Comparison of ENCODE assay signal across 12 cellular contexts in genomic region chr11:34792143-34792542, GRCh38.
DNase-seq lines count a peak whose midpoint lies in the region; ATAC-seq and TF ChIP-seq lines count a peak whose summit lies in the region.
"Had no signal": no experiment of that assay in that cellular context is flagged by ENCODE, and none has a peak within 500 bp of the region (broad histone marks: within the 10 kb centered on the region; RNA-seq: fewer than 3 reads in every experiment).

No MANE protein-coding gene starts in this region.

- TF ChIP-seq POLR2A in IMR-90 (IDR thresholded peaks at IDR 0.05; ENCODE audit: low read depth, low read length) = no peak

- dilution Hi-C loops in IMR-90 (cut with HindIII; ENCODE audit: low sequenced_read_pairs, unreplicated experiment) = no loop called here

- H3K4me3 ChIP-seq in IMR-90 (ENCODE audit: insufficient read depth, low read depth, low read length) = no peak overlapping the region
- no peak overlapping the region for H3K4me3 ChIP-seq in neuronal stem cell (ENCODE audit: low read length in 2 of 2)

- H2BK5ac ChIP-seq in IMR-90 (ENCODE audit: low read depth, low read length, poor library complexity, severe bottlenecking) (no peak overlapping the region), neuronal stem cell (ENCODE audit: low read length) (no peak overlapping the region)

- no peak for TF ChIP-seq RAD21 in IMR-90 (IDR thresholded peaks at IDR 0.05; ENCODE audit: low read length)

- H3K9ac ChIP-seq in IMR-90 (ENCODE audit: low read depth, low read length) (no peak overlapping the region), neuronal stem cell (ENCODE audit: low read depth, low read length, poor library complexity) (no peak overlapping the region)

- no peak for TF ChIP-seq CTCF in IMR-90 (conservative IDR thresholded peaks at IDR 0.05; ENCODE audit: low read depth, low read length)

- H4K8ac ChIP-seq in IMR-90 (ENCODE audit: low read depth in 2 of 2, low read length in 2 of 2) (peak overlapping the region in 1 of 2 experiments; percentile 59; a peak in 1 of 4 replicates), neuronal stem cell (ENCODE audit: low read depth, low read length) (no peak overlapping the region)

- no peaks in the 10 kb centered on the region for H4K20me1 ChIP-seq in IMR-90 (ENCODE audit: insufficient read depth, low read length)

- peaks cover 5% of the 10 kb centered on the region; the same call in 1 of the 2 replicates for H3K9me3 ChIP-seq in IMR-90 (ENCODE audit: control insufficient read depth, insufficient read depth, low read length)
- H3K9me3 ChIP-seq in neuronal stem cell (replicated peaks in 1 of 2; ENCODE audit: control insufficient read depth in 2 of 2, insufficient read depth in 1 of 2, low read depth in 1 of 2, low read length in 2 of 2) = peaks cover 5 to 9% of the 10 kb centered on the region in 2 donors

- ATAC-seq in IMR-90 (ENCODE audit: low read depth) = no peak
- ATAC-seq: activated CD8-positive, alpha-beta T cell treated with anti-CD3 and anti-CD28 coated beads for 36 hours; CD8-positive, alpha-beta T cell; Panc1 had no signal

- H2AK9ac ChIP-seq in IMR-90 (replicated peaks; ENCODE audit: low read depth, low read length, poor library complexity) = no peak overlapping the region

- DNase-seq in NCI-H748 (lab: John Stamatoyannopoulos, UW; ENCODE audit: unreplicated experiment) (peak; percentile 24), NCI-H748 treated with DMSO at 0.1 percent for 48 hours (lab: John Stamatoyannopoulos, UW) (no peak), IMR-90 (no peak), dermis blood vessel endothelial cell (peak; percentile 28), neuronal stem cell (ENCODE audit: low spot score) (no peak), NCI-H2196 treated with DMSO at 0.1 percent for 48 hours (lab: John Stamatoyannopoulos, UW; ENCODE audit: unreplicated experiment) (no peak), COR-L47 (lab: John Stamatoyannopoulos, UW) (no peak)
- DNase-seq in stimulated activated CD4-positive, alpha-beta T cell treated with anti-CD3 and anti-CD28 coated beads, Interleukin-2, amount 100 ng/mL, for 24 hours = no peak
- DNase-seq: 8988T; activated CD8-positive, alpha-beta T cell treated with anti-CD3 and anti-CD28 coated beads for 36 hours; CD8-positive, alpha-beta T cell had no signal

- 0 out of 2 replicates have a peak overlapping the region, but pooled peaks have one; percentile 50 for H3K18ac ChIP-seq in IMR-90 (ENCODE audit: low read depth, low read length)
- H3K18ac ChIP-seq in neuronal stem cell (ENCODE audit: low read length) = no peak overlapping the region

- H3K4ac ChIP-seq in IMR-90 (ENCODE audit: low read depth, low read length) = no peak overlapping the region
- no peak overlapping the region for H3K4ac ChIP-seq in neuronal stem cell (ENCODE audit: low read length)

- no peak overlapping the region for H3K27ac ChIP-seq in IMR-90 (ENCODE audit: insufficient read depth, low read length)
- H3K27ac ChIP-seq in neuronal stem cell (replicated peaks; ENCODE audit: low read length) = peak overlapping the region; percentile 53

- H3K23ac ChIP-seq in IMR-90 (ENCODE audit: low read depth, low read length) = no peak overlapping the region
- H3K23ac ChIP-seq in neuronal stem cell (ENCODE audit: low read depth, low read length, poor library complexity) = no peak overlapping the region

- H2BK120ac ChIP-seq in IMR-90 (ENCODE audit: low read depth, low read length) (no peak overlapping the region), neuronal stem cell (ENCODE audit: low read depth, low read length) (no peak overlapping the region)

- no CpG with 5 or more reads among the region's 4 CpGs for WGBS in IMR-90 (ENCODE audit: extremely low coverage in 2 of 2, insufficient read length in 1 of 2), 2 experiments
- no CpG with 5 or more reads among the region's 4 CpGs for WGBS in neuronal stem cell (ENCODE audit: extremely low coverage in 2 of 2, insufficient read length in 2 of 2, insufficient replicate concordance in 1 of 2), 2 donors

- H4K91ac ChIP-seq in IMR-90 (ENCODE audit: insufficient read depth, low read depth, low read length) = no peak overlapping the region
- H4K91ac ChIP-seq in neuronal stem cell (ENCODE audit: low read depth, low read length, poor library complexity) = no peak overlapping the region

- H3K79me1 ChIP-seq in IMR-90 (ENCODE audit: low read depth in 1 of 2, low read length in 2 of 2) (no peaks in the 10 kb centered on the region), neuronal stem cell (ENCODE audit: low read depth, low read length) (no peaks in the 10 kb centered on the region)

- H3K4me2 ChIP-seq in IMR-90 (ENCODE audit: low read depth, low read length) (peak overlapping the region; percentile 48; the same call in 1 of the 2 replicates), neuronal stem cell (ENCODE audit: insufficient read depth, low read length, poor library complexity, severe bottlenecking) (no peak overlapping the region)

- intact Hi-C loops in IMR-90 (cut with micrococcal nuclease) = no loop called here

- no peak overlapping the region for H2AK5ac ChIP-seq in IMR-90 (ENCODE audit: low read depth, low read length)
- no peak overlapping the region for H2AK5ac ChIP-seq in neuronal stem cell (ENCODE audit: low read depth, low read length)

- CTCF ChIA-PET in IMR-90 (lab: Yijun Ruan, JAX) = interaction anchor here (0.6 kb wide), 1 partner anchor 335 kb away, joined by 3 read pairs; no protein-coding TSS in a partner anchor

- H2AFZ ChIP-seq in IMR-90 (replicated peaks; ENCODE audit: low read length, poor library complexity) (no peak overlapping the region), neuronal stem cell (ENCODE audit: low read length) (no peak overlapping the region)

- no peak overlapping the region for H4K5ac ChIP-seq in IMR-90 (ENCODE audit: low read depth, low read length)

- H2BK12ac ChIP-seq in neuronal stem cell (ENCODE audit: low read length) = no peak overlapping the region

- H2BK20ac ChIP-seq in IMR-90 (ENCODE audit: low read depth, low read length) = 0 out of 2 replicates have a peak overlapping the region, but pooled peaks have one; percentile 48

- no peaks in the 10 kb centered on the region; the same call in 1 of the 2 replicates for H3K27me3 ChIP-seq in IMR-90 (ENCODE audit: control insufficient read depth, insufficient read depth, low read length)
- H3K27me3 ChIP-seq in neuronal stem cell (ENCODE audit: control insufficient read depth in 3 of 3, insufficient read depth in 3 of 3, low read depth in 1 of 3, low read length in 3 of 3) = no peaks in the 10 kb centered on the region

- BruUV-seq in IMR-90 (replicated peaks; lab: Mats Ljungman, UMichigan) = no TSS peak

- H3K4me1 ChIP-seq in IMR-90 (ENCODE audit: control insufficient read depth, insufficient read depth, low read length) (peaks cover 7% of the 10 kb centered on the region; the same call in 1 of the 2 replicates), neuronal stem cell (ENCODE audit: control insufficient read depth in 2 of 2, insufficient read depth in 1 of 2, low read depth in 1 of 2, low read length in 2 of 2) (peaks cover 2 to 14% of the 10 kb centered on the region in 2 donors)

- H3K36me3 ChIP-seq in IMR-90 (ENCODE audit: control insufficient read depth, insufficient read depth, low read length) = no peaks in the 10 kb centered on the region
- no peaks in the 10 kb centered on the region for H3K36me3 ChIP-seq in neuronal stem cell (replicated peaks in 1 of 2; ENCODE audit: control insufficient read depth in 2 of 2, insufficient read depth in 2 of 2, low read length in 2 of 2)

- in situ Hi-C loops in IMR-90 (cut with MboI; ENCODE audit: low sequenced_read_pairs) = no loop called here

- H2BK15ac ChIP-seq in IMR-90 (ENCODE audit: low read depth, low read length) = no peak overlapping the region
- no peak overlapping the region for H2BK15ac ChIP-seq in neuronal stem cell (ENCODE audit: low read length)

- POLR2A ChIA-PET in IMR-90 (lab: Charles Lee; ENCODE audit: unreplicated experiment) = no interaction called here

- peaks cover 4% of the 10 kb centered on the region; the same call in 1 of the 2 replicates for H3K9me1 ChIP-seq in IMR-90 (ENCODE audit: insufficient read depth, low read length)

- H3K56ac ChIP-seq in IMR-90 (ENCODE audit: extremely low read depth, insufficient read depth, low read length) = no peak overlapping the region

- H3K14ac ChIP-seq in IMR-90 (replicated peaks; ENCODE audit: low read depth, low read length) (no peak overlapping the region), neuronal stem cell (ENCODE audit: low read length) (no peak overlapping the region)

TF ChIP-seq in IMR-90, 13 proteins besides CTCF, POLR2A, EP300 and RAD21:
- TF ChIP-seq CHD1 (IDR thresholded peaks at IDR 0.05; ENCODE audit: low read depth, low read length) (no peak), SMC3 (IDR thresholded peaks at IDR 0.05; ENCODE audit: low read depth, low read length) (no peak), ELK1 (IDR thresholded peaks at IDR 0.05; ENCODE audit: borderline replicate concordance, low read depth, low read length) (no peak), MAZ (IDR thresholded peaks at IDR 0.05; ENCODE audit: borderline replicate concordance, low read depth, low read length) (no peak), CEBPB (IDR thresholded peaks at IDR 0.05; ENCODE audit: low read depth, low read length) (no peak), RCOR1 (IDR thresholded peaks at IDR 0.05; ENCODE audit: insufficient replicate concordance, low read length) (no peak), NFE2L2 (IDR thresholded peaks at IDR 0.05; ENCODE audit: low read depth, low read length) (no peak), MAFK (IDR thresholded peaks at IDR 0.05; ENCODE audit: low read depth, low read length) (no peak), FOS (IDR thresholded peaks at IDR 0.05; ENCODE audit: low read depth, low read length) (no peak), BHLHE40 (IDR thresholded peaks at IDR 0.05; ENCODE audit: low read depth, low read length) (no peak), USF2 (IDR thresholded peaks at IDR 0.05; ENCODE audit: low read depth, low read length) (no peak), MXI1 (IDR thresholded peaks at IDR 0.05; ENCODE audit: borderline replicate concordance, low read depth, low read length) (no peak)

Comparison
In these comparisons a context has a peak if more than half of its experiments do, and no peak if none do; other contexts are left out.
1. DNase-seq: peak in NCI-H748 (single experiment) and dermis blood vessel endothelial cell (single experiment); none in NCI-H748 treated with DMSO at 0.1 percent for 48 hours (single experiment), IMR-90 (single experiment), neuronal stem cell (single experiment), NCI-H2196 treated with DMSO at 0.1 percent for 48 hours (single experiment), stimulated activated CD4-positive, alpha-beta T cell treated with anti-CD3 and anti-CD28 coated beads, Interleukin-2, amount 100 ng/mL, for 24 hours (0 of 2) and COR-L47 (single experiment).